Comparison of ENCODE assay signal across 3 cellular contexts in genomic region chrX:12961191-12961718, GRCh38.
TF ChIP-seq lines count a peak whose summit lies in the region.

No MANE protein-coding gene starts in this region.

TF ChIP-seq in SK-N-SH, 30 proteins besides CTCF, POLR2A, EP300 and RAD21:
- TF ChIP-seq RFX5 (IDR thresholded peaks at IDR 0.05; ENCODE audit: low read length) = no peak
- TF ChIP-seq MXI1 (IDR thresholded peaks at IDR 0.05; ENCODE audit: low read depth, low read length) = no peak
- TF ChIP-seq TAF1 (IDR thresholded peaks at IDR 0.05; ENCODE audit: borderline replicate concordance, low read depth, low read length) = no peak
- TF ChIP-seq FOXJ3 (CRISPR knock-in tag; IDR thresholded peaks at IDR 0.05) = no peak
- no peak for TF ChIP-seq YY1 (IDR thresholded peaks at IDR 0.05; ENCODE audit: low read depth)
- TF ChIP-seq CHD2 (IDR thresholded peaks at IDR 0.05; ENCODE audit: low read length, partially characterized antibody) = no peak
- TF ChIP-seq TEAD4 (IDR thresholded peaks at IDR 0.05; ENCODE audit: borderline replicate concordance, insufficient read depth) = no peak
- TF ChIP-seq JUND (IDR thresholded peaks at IDR 0.05) = no peak
- no peak for TF ChIP-seq SMC3 (IDR thresholded peaks at IDR 0.05; ENCODE audit: low read depth, low read length)
- TF ChIP-seq POLR2AphosphoS5 (IDR thresholded peaks at IDR 0.05; ENCODE audit: low read depth, low read length) = no peak
- TF ChIP-seq RXRA (IDR thresholded peaks at IDR 0.05; ENCODE audit: borderline replicate concordance, low read depth) = no peak

TF ChIP-seq in SK-N-SH treated with all-trans-retinoic acid at 6 μM for 48 hours, 23 proteins besides CTCF, POLR2A, EP300 and RAD21:
- no peak for TF ChIP-seq ZFP3 (CRISPR knock-in tag; IDR thresholded peaks at IDR 0.05)
- no peak for TF ChIP-seq TCF4 (CRISPR knock-in tag; IDR thresholded peaks at IDR 0.05; ENCODE audit: borderline replicate concordance)
- no peak for TF ChIP-seq POU6F1 (CRISPR knock-in tag; IDR thresholded peaks at IDR 0.05; ENCODE audit: borderline replicate concordance, low read depth)
- TF ChIP-seq ZNF565 (CRISPR knock-in tag; conservative IDR thresholded peaks at IDR 0.05; ENCODE audit: low read depth) = no peak
- TF ChIP-seq ZFP30 (CRISPR knock-in tag; IDR thresholded peaks at IDR 0.05) = no peak
- TF ChIP-seq ZC3H10 (CRISPR knock-in tag; IDR thresholded peaks at IDR 0.05) = no peak
- TF ChIP-seq PATZ1 (CRISPR knock-in tag; IDR thresholded peaks at IDR 0.05; ENCODE audit: borderline replicate concordance) = no peak
- TF ChIP-seq ZNF8 (CRISPR knock-in tag; IDR thresholded peaks at IDR 0.05) = no peak
- TF ChIP-seq OSR1 (CRISPR knock-in tag; IDR thresholded peaks at IDR 0.05) = no peak
- TF ChIP-seq SNAI2 (CRISPR knock-in tag; IDR thresholded peaks at IDR 0.05) = no peak
- TF ChIP-seq TSHZ2 (CRISPR knock-in tag; IDR thresholded peaks at IDR 0.05) = no peak
- TF ChIP-seq TOX (CRISPR knock-in tag; IDR thresholded peaks at IDR 0.05; ENCODE audit: borderline replicate concordance) = no peak
- TF ChIP-seq ZNF70 (CRISPR knock-in tag; IDR thresholded peaks at IDR 0.05) = no peak
TF ChIP-seq in SK-N-SH treated with all-trans-retinoic acid at 6 μM for 48 hours: peak in this region for 0.

TF ChIP-seq in GM12878, 131 proteins besides CTCF, POLR2A, EP300 and RAD21:
- TF ChIP-seq REST (IDR thresholded peaks at IDR 0.05; ENCODE audit: low read depth, low read length) (no peak), CBFB (IDR thresholded peaks at IDR 0.05; ENCODE audit: low read depth) (no peak), SIN3A (IDR thresholded peaks at IDR 0.05; ENCODE audit: low read depth, low read length) (no peak), RUNX3 (IDR thresholded peaks at IDR 0.05; ENCODE audit: low read length) (0 out of 2 replicates have a peak, but pooled peaks have one; percentile 10), ZBTB33 (IDR thresholded peaks at IDR 0.05) (no peak), BACH1 (IDR thresholded peaks at IDR 0.05; ENCODE audit: borderline replicate concordance) (peak; percentile 44; the same call in 1 of the 2 replicates)
